26 cellular contexts compared by ENCODE assay signal in genomic region chr20:13844296-13844695, GRCh38. TPM values are rescaled to one million over a fixed set of nuclear protein-coding genes. Genes with fewer than 3 reads are reported as not detected.
A peak's percentile ranks its signal among the peaks of the same experiment; 100 is the strongest.
DNase-seq lines count a peak whose midpoint lies in the region; ATAC-seq and TF ChIP-seq lines count a peak whose summit lies in the region.
"Had no signal": no experiment of that assay in that cellular context is flagged by ENCODE, and none has a peak within 500 bp of the region (broad histone marks: within the 10 kb centered on the region; RNA-seq: fewer than 3 reads in every experiment).

No MANE protein-coding gene starts in this region.

- in situ Hi-C loops in transverse colon (cut with MboI; ENCODE audit: low pct_ligation_motif_present in 1 of 4, low pct_unique_long_range_greater_than_20kb in 1 of 4, low sequenced_read_pairs in 3 of 4), result loop anchor here in 1 of 4 donors (25.0 kb wide), 1 partner anchor 218 kb away; no protein-coding TSS in a partner anchor

- no peaks in the 10 kb centered on the region for H3K27me3 ChIP-seq in muscle layer of colon (ENCODE audit: control insufficient read depth in 1 of 2, insufficient read depth in 2 of 2, low read length in 2 of 2)
- no peaks in the 10 kb centered on the region for H3K27me3 ChIP-seq in rectal smooth muscle tissue (ENCODE audit: control insufficient read depth, insufficient read depth, low read length)
- H3K27me3 ChIP-seq in transverse colon, result no peaks in the 10 kb centered on the region
- H3K27me3 ChIP-seq: BLaER1 had no signal

- H3K27ac Mint-ChIP-seq in neural crest cell (ENCODE audit: unreplicated experiment), result peak overlapping the region; percentile 60
- H3K27ac Mint-ChIP-seq: CD14-positive monocyte; CD4-positive, alpha-beta memory T cell; CD4-positive, CD25-positive, alpha-beta regulatory T cell; CD8-positive, alpha-beta memory T cell had no signal

- H3K27ac ChIP-seq in muscle layer of colon (ENCODE audit: low read depth, low read length) (peak overlapping the region; percentile 43), rectal smooth muscle tissue (ENCODE audit: low read depth, low read length) (peak overlapping the region; percentile 74), transverse colon (peak overlapping the region in 3 of 4 donors; percentile 3 to 69 (median 34))
- H3K27ac ChIP-seq: BLaER1 had no signal

- H3K36me3 ChIP-seq in muscle layer of colon (ENCODE audit: insufficient read depth, low read length) (no peaks in the 10 kb centered on the region), rectal smooth muscle tissue (ENCODE audit: control insufficient read depth, insufficient read depth, low read length) (no peaks in the 10 kb centered on the region), transverse colon (no peaks in the 10 kb centered on the region)
- H3K36me3 ChIP-seq: BE2C, BLaER1 had no signal

- H3K4me3 ChIP-seq in muscle layer of colon (ENCODE audit: low read depth in 1 of 2, low read length in 2 of 2) (no peak overlapping the region), rectal smooth muscle tissue (ENCODE audit: low read length) (no peak overlapping the region), transverse colon (no peak overlapping the region)
- H3K4me3 ChIP-seq: BLaER1, GM12878 had no signal

- peaks cover 29% of the 10 kb centered on the region for H3K4me1 ChIP-seq in muscle layer of colon (ENCODE audit: insufficient read depth, low read length)
- H3K4me1 ChIP-seq in rectal smooth muscle tissue (ENCODE audit: control insufficient read depth, insufficient read depth, low read length), result peaks cover 14% of the 10 kb centered on the region
- no peaks in the 10 kb centered on the region for H3K4me1 ChIP-seq in transverse colon
- H3K4me1 ChIP-seq: BE2C, BLaER1 had no signal

- H3K9me3 Mint-ChIP-seq in neural crest cell, result peaks cover 3% of the 10 kb centered on the region
- H3K9me3 Mint-ChIP-seq: CD4-positive, alpha-beta memory T cell; CD4-positive, CD25-positive, alpha-beta regulatory T cell; CD8-positive, alpha-beta memory T cell had no signal

- no peaks in the 10 kb centered on the region for H3K4me1 Mint-ChIP-seq in neural crest cell
- H3K4me1 Mint-ChIP-seq: CD4-positive, alpha-beta memory T cell; CD4-positive, CD25-positive, alpha-beta regulatory T cell; CD8-positive, alpha-beta memory T cell had no signal

- no peaks in the 10 kb centered on the region for H3K36me3 Mint-ChIP-seq in neural crest cell (ENCODE audit: low read depth)
- H3K36me3 Mint-ChIP-seq: CD14-positive monocyte; CD4-positive, alpha-beta memory T cell; CD4-positive, CD25-positive, alpha-beta regulatory T cell; CD8-positive, alpha-beta memory T cell had no signal

- H3K9me3 ChIP-seq in muscle layer of colon (ENCODE audit: low read length) (no peaks in the 10 kb centered on the region), transverse colon (no peaks in the 10 kb centered on the region)
- H3K9me3 ChIP-seq: BE2C, BLaER1 had no signal

- DNase-seq in neural crest cell (ENCODE audit: low read depth, low spot score) (no peak), transverse colon (no peak), activated gamma-delta T cell treated with Interleukin-2 at 50 U/mL for 16 hours (no peak)
- DNase-seq: 8988T; ACHN; BE2C; C1 segment of cervical spinal cord; CD4-positive, CD25-positive, alpha-beta regulatory T cell; CD8-positive, alpha-beta memory T cell; COR-L47; DMS 273 treated with DMSO at 0.1 percent for 48 hours; DMS153; DMS53; DMS79; DND-41; EL; GDM1 had no signal

- H3K27me3 Mint-ChIP-seq in neural crest cell (ENCODE audit: low read depth), result no peaks in the 10 kb centered on the region

- H3K4me3 Mint-ChIP-seq in neural crest cell, result no peak overlapping the region
- H3K4me3 Mint-ChIP-seq: CD14-positive monocyte; CD4-positive, alpha-beta memory T cell; CD4-positive, CD25-positive, alpha-beta regulatory T cell; CD8-positive, alpha-beta memory T cell had no signal

- TF ChIP-seq CTCF in neural crest cell (conservative IDR thresholded peaks at IDR 0.05), result no peak
- no peak for TF ChIP-seq CTCF in transverse colon (IDR thresholded peaks at IDR 0.05)

- WGBS in transverse colon (ENCODE audit: low coverage in 1 of 2), 2 donors, result 33 to 56% methylated on average over 2 to 4 of the region's 4 CpGs

- ATAC-seq in GM18498 (IDR thresholded peaks at IDR 0.05; ENCODE audit: unreplicated experiment) (no peak), GM21526 (IDR thresholded peaks at IDR 0.05; ENCODE audit: low FRiP score, unreplicated experiment) (no peak), HG02885 (IDR thresholded peaks at IDR 0.05; ENCODE audit: poor library complexity, unreplicated experiment) (no peak)
- ATAC-seq: GM12878 had no signal

- no peak for TF ChIP-seq POLR2A in transverse colon (IDR thresholded peaks at IDR 0.05)

- intact Hi-C loops in transverse colon (cut with DNase I; ENCODE audit: low total_unique reads), result no loop called here

- no peak for TF ChIP-seq EP300 in transverse colon (IDR thresholded peaks at IDR 0.05; ENCODE audit: low read depth)

- H3K9ac ChIP-seq in muscle layer of colon (ENCODE audit: low read length) (no peak overlapping the region), rectal smooth muscle tissue (ENCODE audit: low read length) (no peak overlapping the region)
- H3K9ac ChIP-seq: BLaER1 had no signal

RNA-seq across cellular contexts. Expression of gene NDUFAF5, which starts 59.5 kb away (rescaled TPM):
- total RNA-seq in neural crest cell (30.3 and 32.6 TPM in 2 replicates), transverse colon (10 to 100 TPM in 3 of 4 donors, 1 to 10 TPM in 1; 4.0 to 18.4 (median 14.8) TPM)

RNA-seq across cellular contexts. Expression of gene ESF1, which starts 59.6 kb away (rescaled TPM):
- total RNA-seq in neural crest cell, result 18.9 and 20.7 TPM in 2 replicates
- 10 to 100 TPM in 2 of 4 donors, 1 to 10 TPM in 2; 3.0 to 51.9 (median 12.3) TPM for total RNA-seq in transverse colon
